Comparison of ENCODE assay signal across 23 cellular contexts in genomic region chrX:16075087-16075486, GRCh38. TPM values are rescaled to one million over a fixed set of nuclear protein-coding genes. Genes with fewer than 3 reads are reported as not detected.
A peak's percentile ranks its signal among the peaks of the same experiment; 100 is the strongest.
DNase-seq lines count a peak whose midpoint lies in the region; ATAC-seq lines count a peak whose summit lies in the region.
"Had no signal": no experiment of that assay in that cellular context is flagged by ENCODE, and none has a peak within 500 bp of the region (broad histone marks: within the 10 kb centered on the region; RNA-seq: fewer than 3 reads in every experiment).

No MANE protein-coding gene starts in this region.

- no peak overlapping the region for H3K23ac ChIP-seq in neuronal stem cell (ENCODE audit: low read depth, low read length, poor library complexity)

- no peak overlapping the region for H2BK5ac ChIP-seq in neuronal stem cell (ENCODE audit: low read length)

- no peak overlapping the region for H2BK120ac ChIP-seq in neuronal stem cell (ENCODE audit: low read depth, low read length)

- H3K79me1 ChIP-seq in neuronal stem cell (ENCODE audit: low read depth, low read length), result no peaks in the 10 kb centered on the region

- H3K9ac ChIP-seq in neuronal stem cell (ENCODE audit: low read depth, low read length, poor library complexity), result no peak overlapping the region
- H3K9ac ChIP-seq: BLaER1, KMS-11 had no signal

- no peak overlapping the region for H4K8ac ChIP-seq in neuronal stem cell (ENCODE audit: low read depth, low read length)

- no CpG with 5 or more reads among the region's 1 CpG for WGBS in neuronal stem cell (ENCODE audit: extremely low coverage in 2 of 2, insufficient read length in 2 of 2, insufficient replicate concordance in 1 of 2), 2 donors

- H2BK12ac ChIP-seq in neuronal stem cell (ENCODE audit: low read length), result no peak overlapping the region

- no peaks in the 10 kb centered on the region for H3K9me3 ChIP-seq in neuronal stem cell (replicated peaks in 1 of 2; ENCODE audit: control insufficient read depth in 2 of 2, insufficient read depth in 1 of 2, low read depth in 1 of 2, low read length in 2 of 2)
- H3K9me3 ChIP-seq: BLaER1 had no signal

- no peaks in the 10 kb centered on the region for H3K4me1 ChIP-seq in neuronal stem cell (ENCODE audit: control insufficient read depth in 2 of 2, insufficient read depth in 1 of 2, low read depth in 1 of 2, low read length in 2 of 2)
- H3K4me1 ChIP-seq: BLaER1 had no signal

- no peak overlapping the region for H3K14ac ChIP-seq in neuronal stem cell (ENCODE audit: low read length)

- no peak overlapping the region for H3K4ac ChIP-seq in neuronal stem cell (ENCODE audit: low read length)

- in situ Hi-C loops in KBM-7 (cut with MboI; ENCODE audit: low pct_unique_long_range_greater_than_20kb, low sequenced_read_pairs), result no loop called here

- H4K91ac ChIP-seq in neuronal stem cell (ENCODE audit: low read depth, low read length, poor library complexity), result no peak overlapping the region

- H2AFZ ChIP-seq in neuronal stem cell (ENCODE audit: low read length), result peak overlapping the region; percentile 16

- no peak overlapping the region for H3K18ac ChIP-seq in neuronal stem cell (ENCODE audit: low read length)

- no peak overlapping the region for H2AK5ac ChIP-seq in neuronal stem cell (ENCODE audit: low read depth, low read length)

- no peak overlapping the region for H3K4me2 ChIP-seq in neuronal stem cell (ENCODE audit: insufficient read depth, low read length, poor library complexity, severe bottlenecking)
- H3K4me2 ChIP-seq: BLaER1, KMS-11 had no signal

- H3K27me3 ChIP-seq in neuronal stem cell (ENCODE audit: control insufficient read depth in 3 of 3, insufficient read depth in 3 of 3, low read depth in 1 of 3, low read length in 3 of 3), result no peaks in the 10 kb centered on the region

- no peak overlapping the region for H3K4me3 ChIP-seq in neuronal stem cell (ENCODE audit: low read length in 2 of 2)
- H3K4me3 ChIP-seq: BLaER1, SK-N-MC had no signal

- peak; percentile 14 for DNase-seq in EH (ENCODE audit: low read depth)
- peak; percentile 62 for DNase-seq in LHCN-M2 (ENCODE audit: low read depth)
- peak; percentile 7 for DNase-seq in astrocyte of the hippocampus (ENCODE audit: low read depth, low spot score)
- no peak for DNase-seq in neuronal stem cell (ENCODE audit: low spot score)
- no peak for DNase-seq in KBM-7
- no peak for DNase-seq in T-helper 1 cell
- no peak for DNase-seq in SIG-M5 treated with dmso at 0.1 percent for 504 hours (lab: John Stamatoyannopoulos, UW; ENCODE audit: unreplicated experiment)
- DNase-seq: CD4-positive, alpha-beta T cell; COR-L47; DMS 273 treated with DMSO at 0.1 percent for 48 hours; DMS79 treated with DMSO at 0.1 percent for 48 hours; GOT3; NCI-H1417; NCI-H1694 treated with DMSO at 0.1 percent for 48 hours; NCI-H2081 treated with DMSO at 0.1 percent for 48 hours; NCI-H2171 treated with DMSO at 0.1 percent for 48 hours; NCI-H446; NCI-H526; Right ventricle myocardium superior had no signal

- H3K36me3 ChIP-seq in neuronal stem cell (replicated peaks in 1 of 2; ENCODE audit: control insufficient read depth in 2 of 2, insufficient read depth in 2 of 2, low read length in 2 of 2), result no peaks in the 10 kb centered on the region
- H3K36me3 ChIP-seq: BLaER1 had no signal

- H3K27ac ChIP-seq in neuronal stem cell (replicated peaks; ENCODE audit: low read length), result no peak overlapping the region
- H3K27ac ChIP-seq: BLaER1, KMS-11, SK-N-MC had no signal

- H2BK15ac ChIP-seq in neuronal stem cell (ENCODE audit: low read length), result no peak overlapping the region

- ATAC-seq in HG02571 (IDR thresholded peaks at IDR 0.05; ENCODE audit: unreplicated experiment), result no peak

RNA-seq across cellular contexts. Expression of gene GRPR, which starts 48.3 kb away (rescaled TPM):
- total RNA-seq in LHCN-M2 (2014; rRNA removed), result 0.06 and 0.26 TPM in 2 replicates
- 0.10 TPM for polyA plus RNA-seq in LHCN-M2 (2012)
- polyA plus RNA-seq in neuronal stem cell (2013, experiment 1 of 2), result 0.53 TPM
- 0.61 TPM for polyA plus RNA-seq in neuronal stem cell (2013, experiment 2 of 2)

Comparison
In these comparisons a context has a peak if more than half of its experiments do, and no peak if none do; other contexts are left out.
1. DNase-seq: peak in EH (single experiment), LHCN-M2 (single experiment) and astrocyte of the hippocampus (single experiment); none in neuronal stem cell (single experiment), KBM-7 (single experiment), T-helper 1 cell (0 of 5) and SIG-M5 treated with dmso at 0.1 percent for 504 hours (single experiment).